ENCODE assay signal across 8 cellular contexts in the genomic region with DNA sequence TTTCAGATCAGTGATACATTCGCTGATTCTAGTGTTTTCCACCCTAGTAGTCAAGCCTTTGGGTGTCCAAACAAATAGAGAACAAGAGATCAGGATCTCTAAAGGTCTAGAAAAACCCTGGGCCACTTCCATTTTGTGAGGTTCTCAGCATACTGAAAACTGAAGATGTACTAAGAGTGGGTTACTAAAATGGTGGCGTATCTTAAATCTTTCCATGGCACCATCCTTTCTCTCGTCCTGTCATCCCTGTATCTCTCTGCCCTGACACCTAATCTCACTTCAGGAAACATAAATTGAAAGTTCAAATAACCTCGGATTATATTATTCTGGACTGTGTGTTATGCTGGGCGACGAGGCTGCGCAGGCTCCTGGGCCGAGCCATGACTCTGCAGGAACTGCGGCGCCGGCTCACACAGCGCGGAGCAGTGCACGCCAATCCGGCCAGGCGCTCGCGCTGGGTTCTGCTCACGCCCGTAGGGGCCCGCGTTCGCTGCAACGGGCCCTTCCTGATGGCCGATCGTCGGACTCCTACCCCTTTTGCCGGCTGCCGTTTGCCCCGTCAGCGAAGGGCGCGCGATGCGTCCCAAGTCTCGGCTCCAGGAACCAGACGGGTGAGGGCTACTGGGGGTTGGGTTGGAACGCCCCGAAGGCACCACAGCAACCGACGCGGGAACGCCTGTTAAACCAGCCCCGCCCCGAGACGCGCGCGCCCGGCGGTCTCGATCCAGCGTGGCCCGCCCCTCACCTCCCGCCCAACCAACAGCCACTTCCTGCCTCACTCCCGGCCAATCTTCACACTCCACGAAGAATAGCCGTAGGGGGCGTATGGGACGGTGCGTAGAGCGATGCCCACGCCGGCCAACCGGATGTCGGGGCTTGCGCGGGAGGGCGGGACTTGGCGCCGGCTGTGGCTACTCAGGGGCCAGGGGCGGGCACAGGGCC. TPM values are rescaled to one million over a fixed set of nuclear protein-coding genes. Genes with fewer than 3 reads are reported as not detected.
DNase-seq lines count a peak whose midpoint lies in the region; ATAC-seq and TF ChIP-seq lines count a peak whose summit lies in the region.

No MANE protein-coding gene starts in this region.

- H3K4me3 ChIP-seq in GM23338: peak overlapping the region; percentile 100
- H3K4me3 ChIP-seq in fibroblast of mammary gland (ENCODE audit: control insufficient read depth, low read depth, low read length): peak overlapping the region; percentile 97

- peaks cover 18% of the 10 kb centered on the region for H3K27me3 Mint-ChIP-seq in GM23338 (ENCODE audit: insufficient read depth, low read depth, poor library complexity)
- no peaks in the 10 kb centered on the region for H3K27me3 Mint-ChIP-seq in naive thymus-derived CD8-positive, alpha-beta T cell
- H3K27me3 Mint-ChIP-seq in stimulated activated naive B cell treated with anti-CD40 and anti-IgM and Interleukin-4, amounts not matched to agents 10 μg/mL and 1 μg/mL and 100 μg/mL, for 72 hours: no peaks in the 10 kb centered on the region

- peak overlapping the region; percentile 19; the same call in 1 of the 2 replicates for H2AFZ ChIP-seq in GM23338

- peaks cover 29% of the 10 kb centered on the region for H4K20me1 ChIP-seq in GM23338 (replicated peaks; ENCODE audit: insufficient read depth)

- peak; percentile 100 for DNase-seq in Daoy (ENCODE audit: low read depth)
- peak; percentile 99 for DNase-seq in GM23338 (ENCODE audit: low spot score)
- DNase-seq in Kasumi-1 (lab: John Stamatoyannopoulos, UW): peak; percentile 98 to 99
- DNase-seq in RKO (ENCODE audit: low spot score): peak; percentile 99
- peak; percentile 97 to 99 for DNase-seq in activated T-helper 1 cell treated with anti-CD3 and anti-CD28 coated beads, Interleukin-2, amount 50 U/mL, for 16 hours (ENCODE audit: low read depth in 1 of 2, low spot score in 1 of 2)
- DNase-seq in fibroblast of mammary gland (ENCODE audit: low read depth): peak; percentile 99
- peak; percentile 96 to 99 (median 98) for DNase-seq in naive thymus-derived CD8-positive, alpha-beta T cell
- peak; percentile 99 for DNase-seq in stimulated activated naive B cell treated with anti-CD40 and anti-IgM and Interleukin-4, amounts not matched to agents 10 μg/mL and 1 μg/mL and 100 μg/mL, for 72 hours

- TF ChIP-seq CTCF in GM23338 (conservative IDR thresholded peaks at IDR 0.05; ENCODE audit: low read depth in 2 of 2) (no peak), fibroblast of mammary gland (conservative IDR thresholded peaks at IDR 0.05; ENCODE audit: control insufficient read depth, insufficient read depth, low read depth, low read length) (no peak)

- peaks cover 5% of the 10 kb centered on the region; the same call in 1 of the 2 replicates for H3K36me3 ChIP-seq in GM23338 (ENCODE audit: insufficient read depth)

- peaks cover 13% of the 10 kb centered on the region for H3K4me1 Mint-ChIP-seq in GM23338
- H3K4me1 Mint-ChIP-seq in naive thymus-derived CD8-positive, alpha-beta T cell: peaks cover 17 to 54% (median 43%) of the 10 kb centered on the region in 4 donors
- H3K4me1 Mint-ChIP-seq in stimulated activated naive B cell treated with anti-CD40 and anti-IgM and Interleukin-4, amounts not matched to agents 10 μg/mL and 1 μg/mL and 100 μg/mL, for 72 hours: peaks cover 17 to 44% of the 10 kb centered on the region in 2 donors

- H3K4me3 Mint-ChIP-seq in GM23338: peak overlapping the region; percentile 99
- H3K4me3 Mint-ChIP-seq in naive thymus-derived CD8-positive, alpha-beta T cell: peak overlapping the region; percentile 90 to 99 (median 97)
- H3K4me3 Mint-ChIP-seq in stimulated activated naive B cell treated with anti-CD40 and anti-IgM and Interleukin-4, amounts not matched to agents 10 μg/mL and 1 μg/mL and 100 μg/mL, for 72 hours: peak overlapping the region; percentile 97 to 98

- peaks cover 4% of the 10 kb centered on the region; the same call in 1 of the 2 replicates for H3F3A ChIP-seq in GM23338 (replicated peaks; ENCODE audit: low read depth)

- ATAC-seq in GM23338: peak; percentile 94
- ATAC-seq in naive thymus-derived CD8-positive, alpha-beta T cell: peak; percentile 89
- peak; percentile 88 to 92 for ATAC-seq in stimulated activated naive B cell treated with anti-CD40 and anti-IgM and Interleukin-4, amounts not matched to agents 10 μg/mL and 1 μg/mL and 100 μg/mL, for 72 hours (replicated peaks)

- peak overlapping the region; percentile 96 for H3K27ac ChIP-seq in GM23338 (ENCODE audit: low read depth)

- peak overlapping the region; percentile 100 for H3K27ac Mint-ChIP-seq in GM23338
- H3K27ac Mint-ChIP-seq in naive thymus-derived CD8-positive, alpha-beta T cell: peak overlapping the region; percentile 94 to 99 (median 99)
- peak overlapping the region; percentile 100 for H3K27ac Mint-ChIP-seq in stimulated activated naive B cell treated with anti-CD40 and anti-IgM and Interleukin-4, amounts not matched to agents 10 μg/mL and 1 μg/mL and 100 μg/mL, for 72 hours

- H3K9me2 ChIP-seq in GM23338 (ENCODE audit: insufficient read depth): no peaks in the 10 kb centered on the region

- no peaks in the 10 kb centered on the region; the same call in 2 of the 3 replicates for H3K9me3 Mint-ChIP-seq in GM23338
- H3K9me3 Mint-ChIP-seq in naive thymus-derived CD8-positive, alpha-beta T cell: no peaks in the 10 kb centered on the region
- H3K9me3 Mint-ChIP-seq in stimulated activated naive B cell treated with anti-CD40 and anti-IgM and Interleukin-4, amounts not matched to agents 10 μg/mL and 1 μg/mL and 100 μg/mL, for 72 hours: no peaks in the 10 kb centered on the region

- H3K27me3 ChIP-seq in GM23338 (ENCODE audit: insufficient read depth): no peaks in the 10 kb centered on the region; the same call in 1 of the 2 replicates

- peaks cover 15% of the 10 kb centered on the region for H3K4me1 ChIP-seq in GM23338 (ENCODE audit: insufficient read depth)

- H3K36me3 Mint-ChIP-seq in GM23338 (ENCODE audit: low read depth): peaks cover 33% of the 10 kb centered on the region
- H3K36me3 Mint-ChIP-seq in naive thymus-derived CD8-positive, alpha-beta T cell: peaks cover 0 to 7% (median 0%) of the 10 kb centered on the region in 3 donors
- peaks cover 12 to 25% of the 10 kb centered on the region in 2 donors for H3K36me3 Mint-ChIP-seq in stimulated activated naive B cell treated with anti-CD40 and anti-IgM and Interleukin-4, amounts not matched to agents 10 μg/mL and 1 μg/mL and 100 μg/mL, for 72 hours

- POLR2A ChIA-PET in naive thymus-derived CD8-positive, alpha-beta T cell (lab: Charles Lee): interaction anchor here (0.8 to 4.7 kb wide), 9 partner anchors 11 to 373 kb away, joined by 3 to 39 read pairs (median 8); a partner anchor contains a TSS

- peak overlapping the region; percentile 84 for H3K4me2 ChIP-seq in GM23338

- H3K79me2 ChIP-seq in GM23338 (replicated peaks; ENCODE audit: insufficient read depth): peaks cover 45% of the 10 kb centered on the region

TF ChIP-seq in GM23338, 12 proteins besides CTCF, POLR2A, EP300 and RAD21 (continues in another document):
- TF ChIP-seq, protein P1, sequence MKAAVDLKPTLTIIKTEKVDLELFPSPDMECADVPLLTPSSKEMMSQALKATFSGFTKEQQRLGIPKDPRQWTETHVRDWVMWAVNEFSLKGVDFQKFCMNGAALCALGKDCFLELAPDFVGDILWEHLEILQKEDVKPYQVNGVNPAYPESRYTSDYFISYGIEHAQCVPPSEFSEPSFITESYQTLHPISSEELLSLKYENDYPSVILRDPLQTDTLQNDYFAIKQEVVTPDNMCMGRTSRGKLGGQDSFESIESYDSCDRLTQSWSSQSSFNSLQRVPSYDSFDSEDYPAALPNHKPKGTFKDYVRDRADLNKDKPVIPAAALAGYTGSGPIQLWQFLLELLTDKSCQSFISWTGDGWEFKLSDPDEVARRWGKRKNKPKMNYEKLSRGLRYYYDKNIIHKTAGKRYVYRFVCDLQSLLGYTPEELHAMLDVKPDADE (IDR thresholded peaks at IDR 0.05): no peak
- no peak for TF ChIP-seq STAT1 (IDR thresholded peaks at IDR 0.05; ENCODE audit: unreplicated experiment)

RNA-seq across cellular contexts. Expression of a gene that starts 0.5 kb away (rescaled TPM):
- 570 and 576 TPM in 2 replicates for total RNA-seq in Daoy (2014; rRNA removed; shearing (Covaris generic))
- 440 and 530 TPM in 2 replicates for total RNA-seq in GM23338 (2014; rRNA removed; shearing (Covaris generic))
- 163 and 177 TPM in 2 replicates for polyA plus RNA-seq in GM23338 (2016; fragmentation: Nextera tagmentation; extraction: Ambion mirVana)
- total RNA-seq in naive thymus-derived CD8-positive, alpha-beta T cell: 100 to 1,000 TPM; 219 to 225 TPM
- 100 to 1,000 TPM; 172 to 220 (median 190) TPM for polyA plus RNA-seq in naive thymus-derived CD8-positive, alpha-beta T cell

RNA-seq across cellular contexts. Expression of a gene that starts 17.4 kb away (rescaled TPM):
- total RNA-seq in Daoy (2014; rRNA removed; shearing (Covaris generic)): not detected in 2 replicates
- total RNA-seq in GM23338 (2014; rRNA removed; shearing (Covaris generic)): 0.52 and 2.3 TPM in 2 replicates
- polyA plus RNA-seq in GM23338 (2016; fragmentation: Nextera tagmentation; extraction: Ambion mirVana): 0.37 and 0.38 TPM in 2 replicates
- total RNA-seq in naive thymus-derived CD8-positive, alpha-beta T cell: under 1 TPM in 1 of 2 experiments, not detected in 1; 0.99 TPM
- under 1 TPM in 2 of 3 donors, not detected in 1; 0.62 to 0.66 TPM for polyA plus RNA-seq in naive thymus-derived CD8-positive, alpha-beta T cell

RNA-seq across cellular contexts. Expression of a gene that starts 34.4 kb away (rescaled TPM):
- total RNA-seq in Daoy (2014; rRNA removed; shearing (Covaris generic)): 6.9 and 7.9 TPM in 2 replicates
- 43.8 and 43.9 TPM in 2 replicates for total RNA-seq in GM23338 (2014; rRNA removed; shearing (Covaris generic))
- polyA plus RNA-seq in GM23338 (2016; fragmentation: Nextera tagmentation; extraction: Ambion mirVana): 9.6 and 9.8 TPM in 2 replicates
- total RNA-seq in naive thymus-derived CD8-positive, alpha-beta T cell: 10 to 100 TPM; 45.0 to 48.5 TPM
- 1 to 10 TPM; 2.8 to 9.6 (median 3.3) TPM for polyA plus RNA-seq in naive thymus-derived CD8-positive, alpha-beta T cell

Comparison
In these comparisons a context has a peak if more than half of its experiments do, and no peak if none do; other contexts are left out.
1. Peak in every context shown above with its lines: DNase-seq, ATAC-seq, H3K4me3 ChIP-seq and H3K27ac ChIP-seq.